1 cellular context compared by ENCODE assay signal in genomic region chr2:26481705-26482104, GRCh38.
TF ChIP-seq lines count a peak whose summit lies in the region.

No MANE protein-coding gene starts in this region.

TF ChIP-seq in HepG2, 621 proteins besides CTCF, POLR2A, EP300 and RAD21 (continued from another document):
- no peak for TF ChIP-seq CREM (IDR thresholded peaks at IDR 0.05)
- TF ChIP-seq CREM (CRISPR knock-in tag; IDR thresholded peaks at IDR 0.05), result no peak
- no peak for TF ChIP-seq TARDBP (CRISPR knock-in tag; IDR thresholded peaks at IDR 0.05)
- TF ChIP-seq FOXO1 (CRISPR knock-in tag; IDR thresholded peaks at IDR 0.05), result no peak
- no peak for TF ChIP-seq HDAC6 (IDR thresholded peaks at IDR 0.05; ENCODE audit: low read depth, low read length)
- no peak for TF ChIP-seq ETV6 (CRISPR knock-in tag; conservative IDR thresholded peaks at IDR 0.05)
- TF ChIP-seq ZNF563 (CRISPR knock-in tag; IDR thresholded peaks at IDR 0.05), result no peak
